Comparison of ENCODE assay signal across 8 cellular contexts in the genomic region with DNA sequence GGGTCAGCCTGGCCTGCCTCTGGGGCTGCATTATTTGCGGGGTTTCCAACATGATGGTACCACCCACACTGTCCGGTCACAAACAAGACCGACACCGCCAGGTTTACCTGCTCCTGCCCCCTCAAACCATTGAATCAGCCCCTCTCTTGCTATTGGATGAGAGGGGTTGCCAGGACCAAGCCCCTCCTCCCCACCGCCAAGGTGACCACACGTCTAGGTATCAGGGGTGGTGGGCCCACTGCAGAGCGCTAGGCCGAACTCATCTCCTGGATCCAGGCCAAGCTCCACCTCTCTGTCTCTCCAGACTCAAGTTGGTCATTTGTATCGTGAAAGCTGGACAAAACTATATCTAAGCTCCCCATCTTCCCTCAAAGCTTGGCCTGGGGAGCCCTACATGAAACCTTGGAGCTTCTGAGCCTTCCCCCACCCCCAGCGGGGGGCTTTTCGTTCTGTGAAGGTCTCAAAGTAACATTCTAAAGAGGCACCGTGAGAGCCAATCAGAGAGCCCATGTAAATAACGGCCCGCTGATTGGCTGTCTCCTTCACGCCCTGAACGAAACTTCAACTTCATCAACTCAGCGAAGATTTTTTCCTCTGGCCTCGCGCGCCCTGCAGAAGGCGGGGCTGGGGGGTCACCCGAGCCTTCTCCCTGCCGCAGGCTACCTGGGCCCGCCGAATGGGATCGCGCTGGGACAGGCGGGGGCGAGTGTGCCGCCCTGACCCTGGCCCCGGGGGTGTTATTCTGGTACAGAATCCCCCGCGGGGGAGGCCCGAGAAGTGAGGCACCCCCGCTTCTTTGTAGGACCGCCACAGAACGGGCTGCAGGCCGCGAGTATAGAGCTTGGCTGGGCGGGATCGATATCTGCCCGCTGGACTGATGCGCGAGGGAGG. TPM values are rescaled to one million over a fixed set of nuclear protein-coding genes. Genes with fewer than 3 reads are reported as not detected.
DNase-seq lines count a peak whose midpoint lies in the region; ATAC-seq and TF ChIP-seq lines count a peak whose summit lies in the region.

No MANE protein-coding gene starts in this region.

- no peak overlapping the region for H3K27ac Mint-ChIP-seq in activated naive CD4-positive, alpha-beta T cell treated with anti-CD3 and anti-CD28 coated beads, Interleukin-2, amount 50 U/mL, for 24 hours

- peak overlapping the region; percentile 12 to 38 for H3K4me3 ChIP-seq in uterus

- no peak overlapping the region for H3K27ac ChIP-seq in uterus

- intact Hi-C loops in uterus (cut with DNase I; ENCODE audit: low total_unique reads), result no loop called here

- TF ChIP-seq CTCF in GM10266 (IDR thresholded peaks at IDR 0.05; ENCODE audit: control insufficient read depth, insufficient read depth, low read depth, missing control alignments) (no peak), uterus (IDR thresholded peaks at IDR 0.05) (no peak)

- peak overlapping the region; percentile 85 for H3K4me3 Mint-ChIP-seq in activated naive CD4-positive, alpha-beta T cell treated with anti-CD3 and anti-CD28 coated beads, Interleukin-2, amount 50 U/mL, for 24 hours

- H3K27me3 Mint-ChIP-seq in activated naive CD4-positive, alpha-beta T cell treated with anti-CD3 and anti-CD28 coated beads, Interleukin-2, amount 50 U/mL, for 24 hours, result peaks cover 7% of the 10 kb centered on the region

- peaks cover 0 to 16% of the 10 kb centered on the region in 2 donors for H3K27me3 ChIP-seq in uterus

- H3K9me3 Mint-ChIP-seq in activated naive CD4-positive, alpha-beta T cell treated with anti-CD3 and anti-CD28 coated beads, Interleukin-2, amount 50 U/mL, for 24 hours, result no peaks in the 10 kb centered on the region

- peaks cover 3 to 12% of the 10 kb centered on the region in 2 donors for H3K4me1 ChIP-seq in uterus

- no peaks in the 10 kb centered on the region for H3K36me3 Mint-ChIP-seq in activated naive CD4-positive, alpha-beta T cell treated with anti-CD3 and anti-CD28 coated beads, Interleukin-2, amount 50 U/mL, for 24 hours

- H3K9me3 ChIP-seq in uterus, result no peaks in the 10 kb centered on the region

- peak; percentile 29 for ATAC-seq in HG03103 (IDR thresholded peaks at IDR 0.05; ENCODE audit: low read depth, unreplicated experiment)

- DNase-seq in GM10266 (ENCODE audit: extremely low spot score) (peak; percentile 73), RPMI7951 (ENCODE audit: low read depth) (peak; percentile 83), glomerular visceral epithelial cell (ENCODE audit: extremely low spot score) (peak; percentile 95), non-pigmented ciliary epithelial cell (ENCODE audit: low read depth) (peak; percentile 44), uterus (peak; percentile 63 to 66)
- DNase-seq in NK-92 treated with Interleukin-12 subunit alpha and Interleukin-12 subunit beta, amount 100 ng/mL, for 24 hours (lab: John Stamatoyannopoulos, UW), result no peak

- H3K36me3 ChIP-seq in uterus, result no peaks in the 10 kb centered on the region

- no peak for TF ChIP-seq POLR2A in uterus (IDR thresholded peaks at IDR 0.05)

- H3K4me1 Mint-ChIP-seq in activated naive CD4-positive, alpha-beta T cell treated with anti-CD3 and anti-CD28 coated beads, Interleukin-2, amount 50 U/mL, for 24 hours, result peaks cover 32% of the 10 kb centered on the region

RNA-seq across cellular contexts. Expression of a gene that starts 49.6 kb away (rescaled TPM):
- total RNA-seq in RPMI7951 (2014; rRNA removed; shearing (Covaris generic)), result not detected in 2 replicates
- total RNA-seq in uterus, result under 1 TPM in 2 of 4 donors, not detected in 2; 0.30 to 0.76 TPM
